ENCODE assay signal across 1 cellular context in the genomic region with DNA sequence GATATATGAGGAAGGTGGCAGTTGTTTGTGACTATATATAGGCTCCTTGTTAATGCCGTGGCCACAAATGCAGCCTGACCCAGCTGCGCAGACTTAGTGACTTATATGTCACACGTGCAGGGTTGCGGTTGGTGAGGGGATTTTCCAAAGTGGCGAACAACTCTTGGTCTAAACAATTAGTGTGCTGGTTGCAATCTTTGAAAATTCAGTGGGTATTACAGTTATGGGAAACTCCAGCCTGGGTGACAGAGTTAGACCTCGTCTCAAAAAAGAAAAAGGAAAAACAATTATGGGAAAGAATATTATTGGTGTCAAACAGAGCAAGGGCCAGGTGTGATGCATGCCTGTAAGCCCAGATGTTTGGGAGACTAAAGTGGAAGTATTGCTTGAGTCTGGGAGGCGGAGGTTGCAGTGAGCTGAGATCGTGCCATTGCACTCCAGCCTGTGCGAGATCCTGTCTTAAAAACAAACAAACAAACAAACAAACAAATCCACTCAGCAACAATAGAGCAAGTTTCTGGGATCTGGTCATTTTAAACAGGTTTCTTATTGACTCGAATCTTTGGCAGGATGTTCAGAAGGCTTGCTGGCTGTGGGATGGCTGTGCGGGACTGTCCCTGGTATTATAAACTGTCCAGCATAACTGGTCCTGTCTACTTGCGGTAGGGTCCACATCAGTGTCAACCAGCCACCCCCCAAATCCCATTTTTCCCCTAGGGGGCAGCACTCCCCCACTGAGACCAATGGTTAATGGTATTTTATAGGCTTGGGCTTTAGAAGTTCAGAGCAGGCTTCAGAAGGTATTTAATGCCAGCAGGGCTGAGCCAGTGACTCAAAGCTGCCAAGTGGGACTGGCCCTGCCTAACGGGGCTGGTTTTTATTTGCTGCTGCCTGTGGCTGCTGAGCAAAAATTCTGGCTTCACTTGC.
TF ChIP-seq lines count a peak whose summit lies in the region.

No MANE protein-coding gene starts in this region.

TF ChIP-seq in IMR-90, 13 proteins besides CTCF, POLR2A, EP300 and RAD21:
- TF ChIP-seq CEBPB (IDR thresholded peaks at IDR 0.05; ENCODE audit: low read depth, low read length) (no peak), FOS (IDR thresholded peaks at IDR 0.05; ENCODE audit: low read depth, low read length) (no peak), ELK1 (IDR thresholded peaks at IDR 0.05; ENCODE audit: borderline replicate concordance, low read depth, low read length) (no peak), NFE2L2 (IDR thresholded peaks at IDR 0.05; ENCODE audit: low read depth, low read length) (no peak), RCOR1 (IDR thresholded peaks at IDR 0.05; ENCODE audit: insufficient replicate concordance, low read length) (no peak), MAFK (IDR thresholded peaks at IDR 0.05; ENCODE audit: low read depth, low read length) (no peak), CHD1 (IDR thresholded peaks at IDR 0.05; ENCODE audit: low read depth, low read length) (no peak), MXI1 (IDR thresholded peaks at IDR 0.05; ENCODE audit: borderline replicate concordance, low read depth, low read length) (no peak), RFX5 (IDR thresholded peaks at IDR 0.05; ENCODE audit: low read depth, low read length) (no peak), SMC3 (IDR thresholded peaks at IDR 0.05; ENCODE audit: low read depth, low read length) (no peak), BHLHE40 (IDR thresholded peaks at IDR 0.05; ENCODE audit: low read depth, low read length) (no peak), MAZ (IDR thresholded peaks at IDR 0.05; ENCODE audit: borderline replicate concordance, low read depth, low read length) (no peak)
- TF ChIP-seq, protein P1, sequence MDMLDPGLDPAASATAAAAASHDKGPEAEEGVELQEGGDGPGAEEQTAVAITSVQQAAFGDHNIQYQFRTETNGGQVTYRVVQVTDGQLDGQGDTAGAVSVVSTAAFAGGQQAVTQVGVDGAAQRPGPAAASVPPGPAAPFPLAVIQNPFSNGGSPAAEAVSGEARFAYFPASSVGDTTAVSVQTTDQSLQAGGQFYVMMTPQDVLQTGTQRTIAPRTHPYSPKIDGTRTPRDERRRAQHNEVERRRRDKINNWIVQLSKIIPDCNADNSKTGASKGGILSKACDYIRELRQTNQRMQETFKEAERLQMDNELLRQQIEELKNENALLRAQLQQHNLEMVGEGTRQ (IDR thresholded peaks at IDR 0.05; ENCODE audit: low read depth, low read length) = no peak
